ENCODE assay signal across 16 cellular contexts in the genomic region with DNA sequence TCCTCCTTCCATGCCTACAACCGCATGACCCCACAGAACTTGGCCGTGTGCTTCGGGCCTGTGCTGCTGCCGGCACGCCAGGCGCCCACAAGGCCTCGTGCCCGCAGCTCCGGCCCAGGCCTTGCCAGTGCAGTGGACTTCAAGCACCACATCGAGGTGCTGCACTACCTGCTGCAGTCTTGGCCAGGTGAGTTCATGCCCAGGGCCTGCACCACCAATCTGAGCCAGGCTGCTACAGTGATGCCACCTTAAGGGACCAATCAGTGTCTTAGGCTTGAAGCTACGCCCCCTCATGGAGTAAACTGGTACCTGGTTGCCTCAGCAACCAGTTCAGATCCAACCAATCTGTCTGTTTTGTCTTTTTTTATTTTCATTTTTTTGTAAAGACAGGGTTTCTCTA. TPM values are rescaled to one million over a fixed set of nuclear protein-coding genes. Genes with fewer than 3 reads are reported as not detected.
DNase-seq lines count a peak whose midpoint lies in the region; FAIRE-seq and TF ChIP-seq lines count a peak whose summit lies in the region.
"Had no signal": no experiment of that assay in that cellular context is flagged by ENCODE, and none has a peak within 500 bp of the region (broad histone marks: within the 10 kb centered on the region; RNA-seq: fewer than 3 reads in every experiment).

No MANE protein-coding gene starts in this region.

- no peaks in the 10 kb centered on the region for H3K4me1 ChIP-seq in small intestine (ENCODE audit: control insufficient read depth in 2 of 2, insufficient read depth in 1 of 2, low read depth in 1 of 2, low read length in 1 of 2)
- H3K4me1 ChIP-seq in sigmoid colon, result peaks cover 0 to 45% (median 27%) of the 10 kb centered on the region in 4 donors

- H3K4me3 ChIP-seq in small intestine (ENCODE audit: low read depth in 1 of 2, low read length in 2 of 2) (no peak overlapping the region), sigmoid colon (no peak overlapping the region)
- H3K4me3 ChIP-seq: tibial artery had no signal

- intact Hi-C loops in activated CD4-positive, alpha-beta T cell treated with anti-CD3 and anti-CD28 coated beads, Interleukin-2, amount 10 ng/mL, durations not matched to agents 24 days and 14 days (cut with micrococcal nuclease), result no loop called here
- intact Hi-C loops in sigmoid colon (cut with DNase I), result no loop called here

- no peak for TF ChIP-seq EP300 in sigmoid colon (IDR thresholded peaks at IDR 0.05)

- FAIRE-seq in small intestine (lab: Jason Lieb, UNC), result no peak

- no peaks in the 10 kb centered on the region for H3K27me3 ChIP-seq in small intestine (ENCODE audit: control insufficient read depth in 2 of 2, insufficient read depth in 2 of 2, low read length in 2 of 2)
- no peaks in the 10 kb centered on the region for H3K27me3 ChIP-seq in sigmoid colon
- H3K27me3 ChIP-seq: tibial artery had no signal

- peaks cover 10% of the 10 kb centered on the region for H3K36me3 Mint-ChIP-seq in activated CD4-positive, alpha-beta T cell treated with anti-CD3 and anti-CD28 coated beads, Interleukin-2, amount 10 ng/mL, durations not matched to agents 24 days and 14 days (ENCODE audit: low read depth)

- H3K36me3 ChIP-seq in small intestine (ENCODE audit: control insufficient read depth in 2 of 2, insufficient read depth in 2 of 2, low read length in 2 of 2), result peaks cover 9 to 10% of the 10 kb centered on the region in 2 donors
- peaks cover 41 to 80% (median 57%) of the 10 kb centered on the region in 4 donors for H3K36me3 ChIP-seq in sigmoid colon

- H3K27me3 Mint-ChIP-seq in activated CD4-positive, alpha-beta T cell treated with anti-CD3 and anti-CD28 coated beads, Interleukin-2, amount 10 ng/mL, durations not matched to agents 24 days and 14 days, result peaks cover 8% of the 10 kb centered on the region

- no peaks in the 10 kb centered on the region for H3K9me3 Mint-ChIP-seq in activated CD4-positive, alpha-beta T cell treated with anti-CD3 and anti-CD28 coated beads, Interleukin-2, amount 10 ng/mL, durations not matched to agents 24 days and 14 days
- H3K9me3 Mint-ChIP-seq: activated naive CD4-positive, alpha-beta T cell treated with anti-CD3 and anti-CD28 coated beads, Interleukin-2, amount 10 ng/mL, durations not matched to agents 7 days and 5 days had no signal

- H3K27ac ChIP-seq in small intestine (ENCODE audit: low read depth in 1 of 2, low read length in 1 of 2) (no peak overlapping the region), sigmoid colon (no peak overlapping the region)

- DNase-seq in activated CD4-positive, alpha-beta T cell treated with anti-CD3 and anti-CD28 coated beads, Interleukin-2, amount 10 ng/mL, durations not matched to agents 24 days and 14 days, result no peak
- no peak for DNase-seq in activated CD4-positive, alpha-beta T cell treated with anti-CD3 and anti-CD28 coated beads for 1 hour
- DNase-seq in NCI-H69 (lab: John Stamatoyannopoulos, UW) (peak; percentile 10), epidermal melanocyte (ENCODE audit: insufficient read length, low spot score) (peak; percentile 13), small intestine (peak; percentile 21), sigmoid colon (no peak), GDM1 (lab: John Stamatoyannopoulos, UW) (no peak), Ammon's horn (ENCODE audit: low spot score) (no peak)
- DNase-seq: activated naive CD4-positive, alpha-beta T cell treated with anti-CD3 and anti-CD28 coated beads, Interleukin-2, amount 10 ng/mL, durations not matched to agents 7 days and 5 days; DMS79 treated with DMSO at 0.1 percent for 48 hours; hippocampal formation; NCI-H1105 had no signal

- H3K4me3 Mint-ChIP-seq in activated CD4-positive, alpha-beta T cell treated with anti-CD3 and anti-CD28 coated beads, Interleukin-2, amount 10 ng/mL, durations not matched to agents 24 days and 14 days, result no peak overlapping the region
- H3K4me3 Mint-ChIP-seq: activated naive CD4-positive, alpha-beta T cell treated with anti-CD3 and anti-CD28 coated beads, Interleukin-2, amount 10 ng/mL, durations not matched to agents 7 days and 5 days had no signal

- 83 to 89% (median 89%) methylated on average over 11 of the region's 11 CpGs for WGBS in small intestine, 3 donors
- 86 to 94% methylated on average over 11 of the region's 11 CpGs for WGBS in sigmoid colon, 2 donors

- H3K27ac Mint-ChIP-seq in activated CD4-positive, alpha-beta T cell treated with anti-CD3 and anti-CD28 coated beads, Interleukin-2, amount 10 ng/mL, durations not matched to agents 24 days and 14 days, result peak overlapping the region; percentile 26
- H3K27ac Mint-ChIP-seq: activated naive CD4-positive, alpha-beta T cell treated with anti-CD3 and anti-CD28 coated beads, Interleukin-2, amount 10 ng/mL, durations not matched to agents 7 days and 5 days had no signal

- no peak for TF ChIP-seq POLR2A in sigmoid colon (IDR thresholded peaks at IDR 0.05)

- H3K9me3 ChIP-seq in small intestine (ENCODE audit: control insufficient read depth, low read depth), result no peaks in the 10 kb centered on the region
- H3K9me3 ChIP-seq in sigmoid colon, result no peaks in the 10 kb centered on the region
- H3K9me3 ChIP-seq: tibial artery had no signal

- peaks cover 6% of the 10 kb centered on the region for H3K4me1 Mint-ChIP-seq in activated CD4-positive, alpha-beta T cell treated with anti-CD3 and anti-CD28 coated beads, Interleukin-2, amount 10 ng/mL, durations not matched to agents 24 days and 14 days

- no peak for TF ChIP-seq CTCF in sigmoid colon (IDR thresholded peaks at IDR 0.05)

RNA-seq across cellular contexts. Expression of a gene that starts 5.2 kb away (rescaled TPM):
- 1.1 and 1.3 TPM in 2 replicates for total RNA-seq in activated CD4-positive, alpha-beta T cell treated with anti-CD3 and anti-CD28 coated beads, Interleukin-2, amount 10 ng/mL, durations not matched to agents 24 days and 14 days
- polyA plus RNA-seq in small intestine, result 1 to 10 TPM in 2 of 3 donors, under 1 TPM in 1; 0.45 to 5.4 (median 1.9) TPM
- total RNA-seq in sigmoid colon, result 10 to 100 TPM; 29.6 to 39.9 (median 35.8) TPM
- polyA plus RNA-seq in sigmoid colon, result 1 to 10 TPM; 1.2 to 5.6 (median 4.8) TPM

RNA-seq across cellular contexts. Expression of a gene that starts 30.4 kb away (rescaled TPM):
- not detected in 2 replicates for total RNA-seq in activated CD4-positive, alpha-beta T cell treated with anti-CD3 and anti-CD28 coated beads, Interleukin-2, amount 10 ng/mL, durations not matched to agents 24 days and 14 days
- polyA plus RNA-seq in small intestine (not detected), sigmoid colon (not detected)
- not detected for total RNA-seq in sigmoid colon
- total RNA-seq: lung microvascular endothelial cell, NCI-H460 had no signal
- polyA plus RNA-seq: esophagus had no signal

Comparison
In these comparisons a context has a peak if more than half of its experiments do, and no peak if none do; other contexts are left out.
1. DNase-seq: peak in NCI-H69 (single experiment), epidermal melanocyte (single experiment) and small intestine (single experiment); none in activated CD4-positive, alpha-beta T cell treated with anti-CD3 and anti-CD28 coated beads, Interleukin-2, amount 10 ng/mL, durations not matched to agents 24 days and 14 days (single experiment), activated CD4-positive, alpha-beta T cell treated with anti-CD3 and anti-CD28 coated beads for 1 hour (single experiment), sigmoid colon (single experiment), GDM1 (single experiment) and Ammon's horn (single experiment).
2. RNA of a gene that starts 5.2 kb away (total RNA-seq): 29.6 to 39.9 TPM in sigmoid colon; 1.1 to 1.3 TPM in activated CD4-positive, alpha-beta T cell treated with anti-CD3 and anti-CD28 coated beads, Interleukin-2, amount 10 ng/mL, durations not matched to agents 24 days and 14 days; every median in the first group is over 10 times any median in the second.